Comparison of ENCODE assay signal across 9 cellular contexts in the genomic region with DNA sequence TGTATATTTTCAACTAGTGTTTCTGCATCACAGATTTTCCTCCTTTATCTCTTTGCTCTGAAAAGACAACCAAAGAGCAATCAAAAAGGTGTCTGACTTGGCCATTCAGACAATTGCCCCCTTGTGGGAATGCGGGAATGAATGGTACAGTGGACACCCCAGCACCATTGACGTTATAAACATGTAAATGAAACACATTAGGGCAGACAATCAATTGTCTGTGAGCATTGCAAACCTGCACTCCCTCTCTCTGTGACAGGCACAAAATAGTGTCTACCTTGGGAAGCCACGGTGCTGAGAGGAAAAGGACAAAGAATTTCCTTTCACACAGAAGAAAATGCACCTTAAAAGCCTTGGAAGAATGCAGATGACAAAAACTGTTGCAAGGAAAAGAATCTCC. TPM values are rescaled to one million over a fixed set of nuclear protein-coding genes. Genes with fewer than 3 reads are reported as not detected.
A peak's percentile ranks its signal among the peaks of the same experiment; 100 is the strongest.
DNase-seq lines count a peak whose midpoint lies in the region; TF ChIP-seq lines count a peak whose summit lies in the region.
"Had no signal": no experiment of that assay in that cellular context is flagged by ENCODE, and none has a peak within 500 bp of the region (broad histone marks: within the 10 kb centered on the region; RNA-seq: fewer than 3 reads in every experiment).

No MANE protein-coding gene starts in this region.

- no peaks in the 10 kb centered on the region for H3K79me1 ChIP-seq in neuronal stem cell (ENCODE audit: low read depth, low read length)

- peak overlapping the region; percentile 98 for H3K27ac ChIP-seq in A673 (ENCODE audit: low read depth, low read length, poor library complexity, severe bottlenecking)
- H3K27ac ChIP-seq in OCI-LY7 (ENCODE audit: low read depth, low read length, poor library complexity, severe bottlenecking) = no peak overlapping the region
- H3K27ac ChIP-seq in esophagus squamous epithelium = peak overlapping the region; percentile 71 to 98 (median 95)
- peak overlapping the region; percentile 82 for H3K27ac ChIP-seq in neural progenitor cell
- no peak overlapping the region for H3K27ac ChIP-seq in neuronal stem cell (replicated peaks; ENCODE audit: low read length)

- H3K4me3 Mint-ChIP-seq in neural progenitor cell = peak overlapping the region; percentile 93
- H3K4me3 Mint-ChIP-seq: activated naive CD8-positive, alpha-beta T cell had no signal

- no peak overlapping the region for H3K14ac ChIP-seq in neuronal stem cell (ENCODE audit: low read length)

- TF ChIP-seq CTCF in A673 (conservative IDR thresholded peaks at IDR 0.05; ENCODE audit: low read depth, low read length) (no peak), OCI-LY7 (conservative IDR thresholded peaks at IDR 0.05; ENCODE audit: low read length) (0 out of 2 replicates have a peak, but pooled peaks have one; percentile 27), esophagus squamous epithelium (IDR thresholded peaks at IDR 0.05) (no peak), neural progenitor cell (IDR thresholded peaks at IDR 0.05) (peak; percentile 23)

- H3K9me3 ChIP-seq in A673 (ENCODE audit: low read depth, low read length, poor library complexity, severe bottlenecking) (no peaks in the 10 kb centered on the region), OCI-LY7 (ENCODE audit: low read length) (no peaks in the 10 kb centered on the region), esophagus squamous epithelium (no peaks in the 10 kb centered on the region), neural progenitor cell (ENCODE audit: low read depth) (no peaks in the 10 kb centered on the region), neuronal stem cell (replicated peaks in 1 of 2; ENCODE audit: control insufficient read depth in 2 of 2, insufficient read depth in 1 of 2, low read depth in 1 of 2, low read length in 2 of 2) (no peaks in the 10 kb centered on the region)

- TF ChIP-seq POLR2A in esophagus squamous epithelium (IDR thresholded peaks at IDR 0.05) = no peak

- H3K27me3 Mint-ChIP-seq in neural progenitor cell (ENCODE audit: insufficient read depth, low read depth) = peaks cover 3% of the 10 kb centered on the region

- no peak overlapping the region for H2BK5ac ChIP-seq in neuronal stem cell (ENCODE audit: low read length)

- H3K9me3 Mint-ChIP-seq in neural progenitor cell = no peaks in the 10 kb centered on the region

- no peak overlapping the region for H4K8ac ChIP-seq in neuronal stem cell (ENCODE audit: low read depth, low read length)

- peaks cover 70% of the 10 kb centered on the region for H3F3A ChIP-seq in neural progenitor cell (ENCODE audit: low read depth)

- H3K23ac ChIP-seq in neuronal stem cell (ENCODE audit: low read depth, low read length, poor library complexity) = no peak overlapping the region

- no peak overlapping the region for H2BK120ac ChIP-seq in neuronal stem cell (ENCODE audit: low read depth, low read length)

- DNase-seq in A673 (ENCODE audit: low spot score) = peak; percentile 24
- DNase-seq in OCI-LY7 (ENCODE audit: low spot score) = no peak
- DNase-seq in esophagus squamous epithelium (lab: John Stamatoyannopoulos, UW) = no peak
- DNase-seq in neural progenitor cell (ENCODE audit: low spot score) = peak; percentile 66
- DNase-seq in neuronal stem cell (ENCODE audit: low spot score) = no peak
- no peak for DNase-seq in COLO829 (ENCODE audit: low spot score)
- no peak for DNase-seq in RPMI8226
- no peak for DNase-seq in NCI-H524 treated with DMSO at 0.1 percent for 48 hours (lab: John Stamatoyannopoulos, UW)

- no peak overlapping the region for H4K91ac ChIP-seq in neuronal stem cell (ENCODE audit: low read depth, low read length, poor library complexity)

- H3K18ac ChIP-seq in neuronal stem cell (ENCODE audit: low read length) = no peak overlapping the region

- peaks cover 6% of the 10 kb centered on the region for H3K36me3 Mint-ChIP-seq in neural progenitor cell

- no peak overlapping the region for H2AFZ ChIP-seq in OCI-LY7 (ENCODE audit: low read length)
- H2AFZ ChIP-seq in neural progenitor cell (replicated peaks) = no peak overlapping the region
- H2AFZ ChIP-seq in neuronal stem cell (ENCODE audit: low read length) = no peak overlapping the region

- H3K9ac ChIP-seq in neural progenitor cell = no peak overlapping the region
- no peak overlapping the region for H3K9ac ChIP-seq in neuronal stem cell (ENCODE audit: low read depth, low read length, poor library complexity)

- peak overlapping the region; percentile 66 for H3K4me3 ChIP-seq in A673 (ENCODE audit: low read depth, low read length, poor library complexity, severe bottlenecking)
- no peak overlapping the region for H3K4me3 ChIP-seq in OCI-LY7 (ENCODE audit: low read depth, low read length, poor library complexity, severe bottlenecking)
- peak overlapping the region in 3 of 4 donors; percentile 60 to 88 (median 67) for H3K4me3 ChIP-seq in esophagus squamous epithelium
- H3K4me3 ChIP-seq in neural progenitor cell = peak overlapping the region; percentile 75
- no peak overlapping the region for H3K4me3 ChIP-seq in neuronal stem cell (ENCODE audit: low read length in 2 of 2)

- H3K79me2 ChIP-seq in OCI-LY7 (ENCODE audit: insufficient read depth, low read depth, low read length) (no peaks in the 10 kb centered on the region), neural progenitor cell (ENCODE audit: low read depth) (peaks cover 100% of the 10 kb centered on the region)

- H2BK12ac ChIP-seq in neuronal stem cell (ENCODE audit: low read length) = no peak overlapping the region

- H3K27ac Mint-ChIP-seq in neural progenitor cell = peak overlapping the region; percentile 99
- H3K27ac Mint-ChIP-seq: activated naive CD8-positive, alpha-beta T cell had no signal

- no peak overlapping the region for H2AK5ac ChIP-seq in neuronal stem cell (ENCODE audit: low read depth, low read length)

- peaks cover 65% of the 10 kb centered on the region for H3K4me1 ChIP-seq in A673 (ENCODE audit: insufficient read depth, low read length, poor library complexity, severe bottlenecking)
- peaks cover 39% of the 10 kb centered on the region for H3K4me1 ChIP-seq in OCI-LY7 (ENCODE audit: insufficient read depth, low read length, poor library complexity, severe bottlenecking)
- peaks cover 0 to 40% (median 11%) of the 10 kb centered on the region in 3 donors for H3K4me1 ChIP-seq in esophagus squamous epithelium
- peaks cover 82% of the 10 kb centered on the region for H3K4me1 ChIP-seq in neural progenitor cell
- H3K4me1 ChIP-seq in neuronal stem cell (ENCODE audit: control insufficient read depth in 2 of 2, insufficient read depth in 1 of 2, low read depth in 1 of 2, low read length in 2 of 2) = peaks cover 34 to 84% of the 10 kb centered on the region in 2 donors

- no peak overlapping the region for H3K4me2 ChIP-seq in OCI-LY7 (ENCODE audit: low read length)
- peak overlapping the region; percentile 96 for H3K4me2 ChIP-seq in neural progenitor cell
- no peak overlapping the region for H3K4me2 ChIP-seq in neuronal stem cell (ENCODE audit: insufficient read depth, low read length, poor library complexity, severe bottlenecking)

- no peak overlapping the region for H2BK15ac ChIP-seq in neuronal stem cell (ENCODE audit: low read length)

- CTCF ChIA-PET in A673 (lab: Charles Lee) (no interaction called here), OCI-LY7 (lab: Charles Lee; ENCODE audit: unreplicated experiment) (no interaction called here)

- POLR2A ChIA-PET in A673 (lab: Charles Lee; ENCODE audit: low non-redundant PET) = no interaction called here
- POLR2A ChIA-PET in OCI-LY7 (lab: Charles Lee) = interaction anchor here (0.8 kb wide), 1 partner anchor 24 kb away, joined by 3 read pairs; no protein-coding TSS in a partner anchor

- WGBS in esophagus squamous epithelium, 2 donors = 39 to 53% methylated on average over 3 of the region's 3 CpGs
- WGBS in neuronal stem cell (ENCODE audit: extremely low coverage in 2 of 2, insufficient read length in 2 of 2, insufficient replicate concordance in 1 of 2), 2 donors = no CpG with 5 or more reads among the region's 3 CpGs

- no peaks in the 10 kb centered on the region for H3K27me3 ChIP-seq in A673 (replicated peaks; ENCODE audit: insufficient read depth, low read depth, low read length, poor library complexity)
- peaks cover 0 to 64% (median 0%) of the 10 kb centered on the region in 4 donors for H3K27me3 ChIP-seq in esophagus squamous epithelium
- no peaks in the 10 kb centered on the region for H3K27me3 ChIP-seq in neural progenitor cell
- H3K27me3 ChIP-seq in neuronal stem cell (ENCODE audit: control insufficient read depth in 3 of 3, insufficient read depth in 3 of 3, low read depth in 1 of 3, low read length in 3 of 3) = no peaks in the 10 kb centered on the region

- no peaks in the 10 kb centered on the region for H3K9me2 ChIP-seq in OCI-LY7 (ENCODE audit: insufficient read depth, low read length)

- peaks cover 86% of the 10 kb centered on the region for H3K4me1 Mint-ChIP-seq in neural progenitor cell

- peaks cover 16% of the 10 kb centered on the region; the same call in 1 of the 2 replicates for H4K20me1 ChIP-seq in OCI-LY7 (ENCODE audit: insufficient read depth, low read length)
- H4K20me1 ChIP-seq in neural progenitor cell (ENCODE audit: low read depth) = peaks cover 82% of the 10 kb centered on the region

- BruUV-seq in A673 (replicated peaks; lab: Mats Ljungman, UMichigan) (no TSS peak), OCI-LY7 (replicated peaks; lab: Mats Ljungman, UMichigan) (no TSS peak)

- no peak overlapping the region for H3K4ac ChIP-seq in neuronal stem cell (ENCODE audit: low read length)

- peaks cover 38% of the 10 kb centered on the region for H3K36me3 ChIP-seq in A673 (ENCODE audit: insufficient read depth, low read length, poor library complexity, severe bottlenecking)
- no peaks in the 10 kb centered on the region for H3K36me3 ChIP-seq in OCI-LY7 (ENCODE audit: insufficient read depth, low read length)
- no peaks in the 10 kb centered on the region for H3K36me3 ChIP-seq in esophagus squamous epithelium
- H3K36me3 ChIP-seq in neural progenitor cell = no peaks in the 10 kb centered on the region
- peaks cover 0 to 59% of the 10 kb centered on the region in 2 donors for H3K36me3 ChIP-seq in neuronal stem cell (replicated peaks in 1 of 2; ENCODE audit: control insufficient read depth in 2 of 2, insufficient read depth in 2 of 2, low read length in 2 of 2)

- intact Hi-C loops in A673 (cut with micrococcal nuclease; ENCODE audit: unreplicated experiment) (loop anchor here (2.0 to 10.0 kb wide), 3 partner anchors 51 to 1803 kb away; no protein-coding TSS in a partner anchor), OCI-LY7 (cut with micrococcal nuclease; ENCODE audit: unreplicated experiment) (loop anchor here (10.0 kb wide), 1 partner anchor 533 kb away; no protein-coding TSS in a partner anchor), esophagus squamous epithelium (cut with DNase I) (no loop called here)

RNA-seq across cellular contexts. Expression of a gene that starts 8.0 kb away (rescaled TPM):
- total RNA-seq in A673 (2021) (146 TPM in 2 replicates), OCI-LY7 (2022) (4.0 and 5.1 TPM in 2 replicates), esophagus squamous epithelium (10 to 100 TPM in 2 of 4 donors, 1 to 10 TPM in 2; 3.1 to 56.5 (median 15.7) TPM), neural progenitor cell (ENCODE audit: low replicate concordance) (72.9 and 106 TPM in 2 replicates)
- total RNA-seq in OCI-LY7 (2014; rRNA removed; shearing (Covaris generic)) = 15.2 and 16.9 TPM in 2 replicates
- polyA plus RNA-seq in neuronal stem cell (2013, experiment 1 of 2) = 18.6 TPM
- polyA plus RNA-seq in neuronal stem cell (2013, experiment 2 of 2) = 19.1 TPM

Comparison
In these comparisons a context has a peak if more than half of its experiments do, and no peak if none do; other contexts are left out.
1. DNase-seq: peak in A673 (single experiment) and neural progenitor cell (single experiment); none in OCI-LY7 (single experiment), esophagus squamous epithelium (single experiment), neuronal stem cell (single experiment), COLO829 (single experiment), RPMI8226 (single experiment) and NCI-H524 treated with DMSO at 0.1 percent for 48 hours (single experiment).
2. H3K27ac ChIP-seq: peak in A673 (single experiment), esophagus squamous epithelium (4 of 4) and neural progenitor cell (single experiment); none in OCI-LY7 (single experiment) and neuronal stem cell (single experiment).
3. H3K4me3 ChIP-seq: peak in A673 (single experiment), esophagus squamous epithelium (3 of 4) and neural progenitor cell (single experiment); none in OCI-LY7 (single experiment) and neuronal stem cell (0 of 2).
4. CTCF ChIP-seq: peak in OCI-LY7 (single experiment) and neural progenitor cell (single experiment); none in A673 (single experiment) and esophagus squamous epithelium (0 of 6).